In the genomic region with DNA sequence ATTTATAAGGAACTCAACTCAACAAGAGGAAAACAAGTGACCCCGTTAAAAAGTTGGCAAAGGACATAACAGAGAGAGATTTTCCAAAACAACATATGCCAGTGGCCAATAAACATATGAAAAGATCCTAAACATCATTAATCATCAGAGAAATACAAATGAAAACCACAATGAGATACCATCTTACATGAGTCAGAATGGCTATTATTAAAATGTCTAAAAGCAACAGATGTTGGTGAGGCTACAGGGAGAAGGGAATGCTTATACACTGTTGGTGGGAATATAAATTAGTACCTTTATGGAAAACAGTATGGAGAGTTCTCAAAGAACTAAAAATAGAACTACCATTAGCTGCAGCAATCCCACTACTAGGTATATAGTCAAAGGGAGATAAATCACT, we compare ENCODE assay signal across 7 cellular contexts. TPM values are rescaled to one million over a fixed set of nuclear protein-coding genes. Genes with fewer than 3 reads are reported as not detected.
"Had no signal": no experiment of that assay in that cellular context is flagged by ENCODE, and none has a peak within 500 bp of the region (broad histone marks: within the 10 kb centered on the region; RNA-seq: fewer than 3 reads in every experiment).

No MANE protein-coding gene starts in this region.

RNA-seq across cellular contexts. Expression of a gene that starts 46.4 kb away (rescaled TPM):
- total RNA-seq: activated CD4-positive, alpha-beta memory T cell treated with anti-CD3 and anti-CD28 coated beads, Interleukin-2, amount 10 ng/mL, durations not matched to agents 7 days and 5 days; activated CD8-positive, alpha-beta memory T cell treated with anti-CD3 and anti-CD28 coated beads, Interleukin-2, amount 10 ng/mL, durations not matched to agents 7 days and 5 days; NCI-H460; PC-9; SJSA1; T-cell; T-helper 17 cell had no signal
